1 cellular context compared by ENCODE assay signal in the genomic region with DNA sequence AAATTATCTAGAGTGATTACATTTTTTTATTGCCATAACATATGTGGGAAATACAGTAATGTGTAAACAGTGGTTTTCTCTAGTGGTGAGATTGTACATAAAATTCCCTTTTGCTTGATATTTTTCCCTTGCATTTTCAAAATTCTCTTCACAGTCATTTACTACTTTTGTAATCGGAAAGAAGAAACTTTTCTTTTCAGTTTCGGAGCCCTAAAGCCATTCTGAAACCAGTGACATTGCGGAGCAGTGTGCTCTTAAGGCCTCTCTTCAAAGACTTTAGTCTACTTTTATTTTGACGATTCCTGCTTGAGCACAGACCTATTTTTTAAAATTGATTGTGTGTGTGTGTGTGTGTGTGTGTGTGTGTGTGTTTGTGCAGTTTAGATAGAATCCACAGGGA.
TF ChIP-seq lines count a peak whose summit lies in the region.

No MANE protein-coding gene starts in this region.

TF ChIP-seq in GM12878, 131 proteins besides CTCF, POLR2A, EP300 and RAD21 (continued from another document):
- TF ChIP-seq IKZF1 (conservative IDR thresholded peaks at IDR 0.05) (0 out of 2 replicates have a peak, but pooled peaks have one; percentile 15), IKZF2 (IDR thresholded peaks at IDR 0.05) (peak; percentile 32 to 39; a peak in 2 of 4 replicates), PAX8 (IDR thresholded peaks at IDR 0.05) (no peak), BRCA1 (IDR thresholded peaks at IDR 0.05; ENCODE audit: low read depth, low read length) (no peak), IRF4 (IDR thresholded peaks at IDR 0.05; ENCODE audit: low read depth, low read length) (no peak), DPF2 (IDR thresholded peaks at IDR 0.05) (no peak), TCF3 (IDR thresholded peaks at IDR 0.05; ENCODE audit: borderline replicate concordance, insufficient read depth, low read depth, low read length) (no peak)
- TF ChIP-seq, protein P1, sequence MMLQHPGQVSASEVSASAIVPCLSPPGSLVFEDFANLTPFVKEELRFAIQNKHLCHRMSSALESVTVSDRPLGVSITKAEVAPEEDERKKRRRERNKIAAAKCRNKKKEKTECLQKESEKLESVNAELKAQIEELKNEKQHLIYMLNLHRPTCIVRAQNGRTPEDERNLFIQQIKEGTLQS (IDR thresholded peaks at IDR 0.05; ENCODE audit: borderline replicate concordance, extremely low read depth, low read depth, low read length): no peak
- TF ChIP-seq, protein P2, sequence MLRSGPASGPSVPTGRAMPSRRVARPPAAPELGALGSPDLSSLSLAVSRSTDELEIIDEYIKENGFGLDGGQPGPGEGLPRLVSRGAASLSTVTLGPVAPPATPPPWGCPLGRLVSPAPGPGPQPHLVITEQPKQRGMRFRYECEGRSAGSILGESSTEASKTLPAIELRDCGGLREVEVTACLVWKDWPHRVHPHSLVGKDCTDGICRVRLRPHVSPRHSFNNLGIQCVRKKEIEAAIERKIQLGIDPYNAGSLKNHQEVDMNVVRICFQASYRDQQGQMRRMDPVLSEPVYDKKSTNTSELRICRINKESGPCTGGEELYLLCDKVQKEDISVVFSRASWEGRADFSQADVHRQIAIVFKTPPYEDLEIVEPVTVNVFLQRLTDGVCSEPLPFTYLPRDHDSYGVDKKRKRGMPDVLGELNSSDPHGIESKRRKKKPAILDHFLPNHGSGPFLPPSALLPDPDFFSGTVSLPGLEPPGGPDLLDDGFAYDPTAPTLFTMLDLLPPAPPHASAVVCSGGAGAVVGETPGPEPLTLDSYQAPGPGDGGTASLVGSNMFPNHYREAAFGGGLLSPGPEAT (IDR thresholded peaks at IDR 0.05; ENCODE audit: low read depth): peak; percentile 59
- TF ChIP-seq, protein P3, sequence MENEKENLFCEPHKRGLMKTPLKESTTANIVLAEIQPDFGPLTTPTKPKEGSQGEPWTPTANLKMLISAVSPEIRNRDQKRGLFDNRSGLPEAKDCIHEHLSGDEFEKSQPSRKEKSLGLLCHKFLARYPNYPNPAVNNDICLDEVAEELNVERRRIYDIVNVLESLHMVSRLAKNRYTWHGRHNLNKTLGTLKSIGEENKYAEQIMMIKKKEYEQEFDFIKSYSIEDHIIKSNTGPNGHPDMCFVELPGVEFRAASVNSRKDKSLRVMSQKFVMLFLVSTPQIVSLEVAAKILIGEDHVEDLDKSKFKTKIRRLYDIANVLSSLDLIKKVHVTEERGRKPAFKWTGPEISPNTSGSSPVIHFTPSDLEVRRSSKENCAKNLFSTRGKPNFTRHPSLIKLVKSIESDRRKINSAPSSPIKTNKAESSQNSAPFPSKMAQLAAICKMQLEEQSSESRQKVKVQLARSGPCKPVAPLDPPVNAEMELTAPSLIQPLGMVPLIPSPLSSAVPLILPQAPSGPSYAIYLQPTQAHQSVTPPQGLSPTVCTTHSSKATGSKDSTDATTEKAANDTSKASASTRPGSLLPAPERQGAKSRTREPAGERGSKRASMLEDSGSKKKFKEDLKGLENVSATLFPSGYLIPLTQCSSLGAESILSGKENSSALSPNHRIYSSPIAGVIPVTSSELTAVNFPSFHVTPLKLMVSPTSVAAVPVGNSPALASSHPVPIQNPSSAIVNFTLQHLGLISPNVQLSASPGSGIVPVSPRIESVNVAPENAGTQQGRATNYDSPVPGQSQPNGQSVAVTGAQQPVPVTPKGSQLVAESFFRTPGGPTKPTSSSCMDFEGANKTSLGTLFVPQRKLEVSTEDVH (IDR thresholded peaks at IDR 0.05; ENCODE audit: low read depth, partially characterized antibody): no peak
